ENCODE assay signal across 12 cellular contexts in genomic region chr10:21797537-21797936, GRCh38.
"Had no signal": no experiment of that assay in that cellular context is flagged by ENCODE, and none has a peak within 500 bp of the region (broad histone marks: within the 10 kb centered on the region; RNA-seq: fewer than 3 reads in every experiment).

No MANE protein-coding gene starts in this region.

- H3K4me1 ChIP-seq: foreskin keratinocyte had no signal

- ATAC-seq: foreskin keratinocyte, left cardiac atrium, sciatic nerve had no signal

- H3K4me3 Mint-ChIP-seq: type B pancreatic cell had no signal

- H3K9me3 ChIP-seq: mucosa of descending colon had no signal

- H3K27me3 ChIP-seq: foreskin keratinocyte, spleen had no signal

- H3K27ac Mint-ChIP-seq: type B pancreatic cell had no signal

- H3K27ac ChIP-seq: foreskin keratinocyte had no signal

- DNase-seq: activated CD4-positive, alpha-beta T cell treated with anti-CD3 and anti-CD28 coated beads for 1 hour; aorta; foreskin keratinocyte; left cardiac atrium; mammary epithelial cell; mucosa of descending colon; spleen; stimulated activated CD4-positive, alpha-beta T cell treated with anti-CD3 and anti-CD28 coated beads, Interleukin-1b, Interleukin-23, amount 100 ng/mL, for 48 hours; stimulated activated naive CD4-positive, alpha-beta T cell treated with Interleukin-2 at 50 U/mL for 16 hours; T1000 had no signal

- H3K4me3 ChIP-seq: mucosa of descending colon, spleen had no signal

- H3K27me3 Mint-ChIP-seq: type B pancreatic cell had no signal
